8 cellular contexts compared by ENCODE assay signal in the genomic region with DNA sequence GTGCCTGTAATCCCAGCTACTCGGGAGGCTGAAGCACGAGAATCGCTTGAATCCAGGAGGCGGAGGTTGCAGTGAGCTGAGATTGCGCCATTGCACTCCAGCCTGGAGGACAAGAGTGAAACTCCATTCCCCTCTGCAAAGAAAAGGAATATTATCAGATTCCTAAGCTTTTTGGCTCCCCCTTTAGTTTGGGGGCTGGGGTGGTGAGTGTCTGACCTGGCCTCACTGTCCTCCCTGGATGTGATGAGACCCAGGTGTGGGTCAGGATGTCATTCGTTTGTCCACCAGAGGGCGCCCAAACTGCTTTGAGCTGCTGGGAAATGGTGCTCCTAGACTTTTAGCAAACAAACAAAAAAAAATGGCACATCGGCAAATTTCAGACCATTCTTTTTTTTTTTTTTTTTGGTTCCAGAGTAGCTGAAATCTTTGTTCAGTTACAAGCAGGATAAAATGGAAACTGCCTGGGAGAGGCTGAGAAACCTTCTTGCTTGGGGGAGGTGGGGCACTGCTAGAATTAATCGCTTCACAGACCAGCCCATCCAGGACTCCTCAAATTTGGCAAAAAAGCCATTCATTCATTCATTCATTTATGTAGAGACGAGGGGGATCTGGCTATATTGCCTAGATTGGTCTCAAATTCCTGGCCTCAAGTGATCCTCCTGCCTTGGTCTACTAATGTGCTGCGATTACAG. TPM values are rescaled to one million over a fixed set of nuclear protein-coding genes. Genes with fewer than 3 reads are reported as not detected.
A peak's percentile ranks its signal among the peaks of the same experiment; 100 is the strongest.
DNase-seq lines count a peak whose midpoint lies in the region; ATAC-seq and TF ChIP-seq lines count a peak whose summit lies in the region.

No MANE protein-coding gene starts in this region.

- in situ Hi-C loops in IMR-90 (cut with MboI; ENCODE audit: low sequenced_read_pairs), result loop anchor here (5.0 kb wide), 1 partner anchor 89 kb away; no protein-coding TSS in a partner anchor

- no peak overlapping the region; the same call in 1 of the 2 replicates for H2BK120ac ChIP-seq in IMR-90 (ENCODE audit: low read depth, low read length)

- POLR2A ChIA-PET in IMR-90 (lab: Charles Lee; ENCODE audit: unreplicated experiment), result no interaction called here
- POLR2A ChIA-PET in SK-N-SH (lab: Yijun Ruan, JAX), result no interaction called here

- H3K27ac Mint-ChIP-seq in glutamatergic neuron (ENCODE audit: unreplicated experiment), result no peak overlapping the region

- H2BK20ac ChIP-seq in IMR-90 (ENCODE audit: low read depth, low read length), result no peak overlapping the region

- H3K27ac ChIP-seq in IMR-90 (ENCODE audit: insufficient read depth, low read length), result no peak overlapping the region
- H3K27ac ChIP-seq in SK-N-SH (ENCODE audit: low read depth in 2 of 2, low read length in 1 of 2), result no peak overlapping the region

- no peak overlapping the region for H2AK5ac ChIP-seq in IMR-90 (ENCODE audit: low read depth, low read length)

- no peak for TF ChIP-seq POLR2A in IMR-90 (IDR thresholded peaks at IDR 0.05; ENCODE audit: low read depth, low read length)

- BruUV-seq in IMR-90 (replicated peaks; lab: Mats Ljungman, UMichigan), result no TSS peak

- H3K4me3 Mint-ChIP-seq in glutamatergic neuron (ENCODE audit: unreplicated experiment), result no peak overlapping the region

- H2AFZ ChIP-seq in IMR-90 (replicated peaks; ENCODE audit: low read length, poor library complexity), result no peak overlapping the region
- H2AFZ ChIP-seq in SK-N-SH (ENCODE audit: low read depth), result no peak overlapping the region

- H3K79me1 ChIP-seq in IMR-90 (ENCODE audit: low read depth in 1 of 2, low read length in 2 of 2), result peaks cover 4 to 37% of the 10 kb centered on the region in 2 experiments; a peak in 3 of 4 replicates

- no peaks in the 10 kb centered on the region for H3K9me3 ChIP-seq in IMR-90 (ENCODE audit: control insufficient read depth, insufficient read depth, low read length)
- no peaks in the 10 kb centered on the region for H3K9me3 ChIP-seq in SK-N-SH

- no peaks in the 10 kb centered on the region for H3K9me1 ChIP-seq in IMR-90 (ENCODE audit: insufficient read depth, low read length)

- no peak overlapping the region for H3K18ac ChIP-seq in IMR-90 (ENCODE audit: low read depth, low read length)

- no peak overlapping the region for H3K9ac ChIP-seq in IMR-90 (ENCODE audit: low read depth, low read length)
- no peak overlapping the region for H3K9ac ChIP-seq in SK-N-SH

- H3F3A ChIP-seq in SK-N-SH (replicated peaks; ENCODE audit: insufficient read depth), result peaks cover 12% of the 10 kb centered on the region

- H3K4me1 Mint-ChIP-seq in glutamatergic neuron (ENCODE audit: low read depth, unreplicated experiment), result peaks cover 8% of the 10 kb centered on the region

- peaks cover 6% of the 10 kb centered on the region for H3K36me3 Mint-ChIP-seq in glutamatergic neuron (ENCODE audit: unreplicated experiment)

- H2BK15ac ChIP-seq in IMR-90 (ENCODE audit: low read depth, low read length), result no peak overlapping the region

- dilution Hi-C loops in IMR-90 (cut with HindIII; ENCODE audit: low sequenced_read_pairs, unreplicated experiment), result no loop called here

- no peak overlapping the region for H4K5ac ChIP-seq in IMR-90 (ENCODE audit: low read depth, low read length)

- H3K79me2 ChIP-seq in SK-N-SH (ENCODE audit: insufficient read depth), result no peaks in the 10 kb centered on the region

- peaks cover 12% of the 10 kb centered on the region for H4K20me1 ChIP-seq in IMR-90 (ENCODE audit: insufficient read depth, low read length)
- no peaks in the 10 kb centered on the region for H4K20me1 ChIP-seq in SK-N-SH (ENCODE audit: insufficient read depth)

- DNase-seq in D341Med (ENCODE audit: low spot score) (peak; percentile 79), IMR-90 (peak; percentile 64), SK-N-SH (peak; percentile 82), glutamatergic neuron (peak; percentile 84), pons (ENCODE audit: low spot score) (peak; percentile 66), ureter (ENCODE audit: low spot score) (peak; percentile 85)
- peak; percentile 75 for DNase-seq in activated naive CD4-positive, alpha-beta T cell treated with Interleukin-2 at 50 U/mL for 16 hours

- no peak for TF ChIP-seq EP300 in SK-N-SH (IDR thresholded peaks at IDR 0.05; ENCODE audit: borderline replicate concordance in 1 of 2, low read depth in 1 of 2, low read length in 1 of 2)

- peak; percentile 63 for TF ChIP-seq RAD21 in IMR-90 (IDR thresholded peaks at IDR 0.05; ENCODE audit: low read length)
- peak; percentile 67 for TF ChIP-seq RAD21 in SK-N-SH (IDR thresholded peaks at IDR 0.05; ENCODE audit: low read length)

- CTCF ChIA-PET in IMR-90 (lab: Yijun Ruan, JAX), result interaction anchor here (0.6 to 0.9 kb wide), 7 partner anchors 9 to 251 kb away, joined by 3 to 6 read pairs (median 3); no protein-coding TSS in a partner anchor
- CTCF ChIA-PET in SK-N-SH (lab: Yijun Ruan, JAX), result interaction anchor here (0.6 to 2.7 kb wide), 62 partner anchors 9 to 383 kb away, joined by 3 to 47 read pairs (median 5); a partner anchor contains a TSS

- 100% methylated on average over 1 of the region's 11 CpGs; no CpG with 5 or more reads in 1 of the 2 experiments for WGBS in IMR-90 (ENCODE audit: extremely low coverage in 2 of 2, insufficient read length in 1 of 2), 2 experiments
- 62% methylated on average over 11 of the region's 11 CpGs for WGBS in SK-N-SH (ENCODE audit: low lambda C conversion rate)

- H3K4ac ChIP-seq in IMR-90 (ENCODE audit: low read depth, low read length), result no peak overlapping the region

- H3K56ac ChIP-seq in IMR-90 (ENCODE audit: extremely low read depth, insufficient read depth, low read length), result no peak overlapping the region

- H3K23ac ChIP-seq in IMR-90 (ENCODE audit: low read depth, low read length), result no peak overlapping the region

- ATAC-seq in IMR-90 (ENCODE audit: low read depth), result peak; percentile 40; the same call in 1 of the 2 replicates
- ATAC-seq in GM21717 (IDR thresholded peaks at IDR 0.05; ENCODE audit: unreplicated experiment), result no peak

- no peaks in the 10 kb centered on the region for H3K27me3 ChIP-seq in IMR-90 (ENCODE audit: control insufficient read depth, insufficient read depth, low read length)
- no peaks in the 10 kb centered on the region for H3K27me3 ChIP-seq in SK-N-SH (ENCODE audit: insufficient read depth)

- H3K4me1 ChIP-seq in IMR-90 (ENCODE audit: control insufficient read depth, insufficient read depth, low read length) (peaks cover 2% of the 10 kb centered on the region; the same call in 1 of the 2 replicates), SK-N-SH (ENCODE audit: control insufficient read depth in 1 of 2, insufficient read depth in 2 of 2, low read depth in 1 of 2, low read length in 1 of 2) (no peaks in the 10 kb centered on the region)

- H3K14ac ChIP-seq in IMR-90 (replicated peaks; ENCODE audit: low read depth, low read length), result no peak overlapping the region

- peak overlapping the region; percentile 81 for H2AK9ac ChIP-seq in IMR-90 (replicated peaks; ENCODE audit: low read depth, low read length, poor library complexity)

- no peak overlapping the region for H2BK5ac ChIP-seq in IMR-90 (ENCODE audit: low read depth, low read length, poor library complexity, severe bottlenecking)

- peak overlapping the region in 1 of 2 experiments; percentile 47; a peak in 1 of 4 replicates for H4K8ac ChIP-seq in IMR-90 (ENCODE audit: low read depth in 2 of 2, low read length in 2 of 2)

- no peaks in the 10 kb centered on the region for H3K9me2 ChIP-seq in SK-N-SH

- H3K36me3 ChIP-seq in IMR-90 (ENCODE audit: control insufficient read depth, insufficient read depth, low read length) (peaks cover 54% of the 10 kb centered on the region), SK-N-SH (replicated peaks in 1 of 2; ENCODE audit: control insufficient read depth in 1 of 2, insufficient read depth in 2 of 2, low read length in 1 of 2) (peaks cover 15 to 34% of the 10 kb centered on the region in 2 experiments)

- no peak overlapping the region for H4K91ac ChIP-seq in IMR-90 (ENCODE audit: insufficient read depth, low read depth, low read length)

- H3K9me3 Mint-ChIP-seq in glutamatergic neuron (ENCODE audit: unreplicated experiment), result peaks cover 10% of the 10 kb centered on the region

- H3K4me2 ChIP-seq in IMR-90 (ENCODE audit: low read depth, low read length) (no peak overlapping the region), SK-N-SH (no peak overlapping the region)

- H3K27me3 Mint-ChIP-seq in glutamatergic neuron (ENCODE audit: unreplicated experiment), result peaks cover 10% of the 10 kb centered on the region

- H3K4me3 ChIP-seq in IMR-90 (ENCODE audit: insufficient read depth, low read depth, low read length), result no peak overlapping the region
- no peak overlapping the region; a peak in 1 of 4 replicates for H3K4me3 ChIP-seq in SK-N-SH (ENCODE audit: low read depth in 2 of 2, low read length in 1 of 2)

- intact Hi-C loops in IMR-90 (cut with micrococcal nuclease), result loop anchor here (1.0 kb wide), 1 partner anchor 77 kb away; no protein-coding TSS in a partner anchor

- TF ChIP-seq CTCF in IMR-90 (conservative IDR thresholded peaks at IDR 0.05; ENCODE audit: low read depth, low read length), result peak; percentile 69
- peak; percentile 90 for TF ChIP-seq CTCF in SK-N-SH (IDR thresholded peaks at IDR 0.05)
- TF ChIP-seq CTCF in glutamatergic neuron (IDR thresholded peaks at IDR 0.05; ENCODE audit: partially characterized antibody, unreplicated experiment), result peak; percentile 85

TF ChIP-seq in SK-N-SH, 30 proteins besides CTCF, POLR2A, EP300 and RAD21 (continues in another document):
- TF ChIP-seq RFX5 (IDR thresholded peaks at IDR 0.05; ENCODE audit: low read length), result no peak

RNA-seq across cellular contexts. Expression of a gene that starts 29.4 kb away (rescaled TPM):
- total RNA-seq in IMR-90 (2012; rRNA removed), result 68.3 and 97.5 TPM in 2 replicates
- polyA plus RNA-seq in IMR-90 (2012; rRNA removed), result 11.7 and 12.2 TPM in 2 replicates
- 12.4 and 24.6 TPM in 2 replicates for polyA plus RNA-seq in IMR-90 (2012; cell fraction: cytosol; rRNA removed)
- polyA plus RNA-seq in IMR-90 (2012; cell fraction: nucleus; rRNA removed; ENCODE audit: low replicate concordance), result 10.7 and 11.4 TPM in 2 replicates
- polyA plus RNA-seq in SK-N-SH (2012; rRNA removed), result 12.7 and 18.9 TPM in 2 replicates
- polyA plus RNA-seq in SK-N-SH (2012; cell fraction: cytosol; rRNA removed), result 8.5 and 13.1 TPM in 2 replicates
- 25.0 and 27.1 TPM in 2 replicates for polyA plus RNA-seq in SK-N-SH (2012; cell fraction: nucleus; rRNA removed)
- 3.8 TPM for total RNA-seq in glutamatergic neuron (ENCODE audit: unreplicated experiment)
- 1.4 TPM for total RNA-seq in ureter

RNA-seq across cellular contexts. Expression of a gene that starts 36.9 kb away (rescaled TPM):
- total RNA-seq in IMR-90 (2012; rRNA removed) (40.5 and 45.2 TPM in 2 replicates), glutamatergic neuron (ENCODE audit: unreplicated experiment) (147 TPM), ureter (78.2 TPM)
- polyA plus RNA-seq in IMR-90 (2012; rRNA removed) (53.8 and 61.2 TPM in 2 replicates), SK-N-SH (2012; rRNA removed) (20.7 and 25.1 TPM in 2 replicates)
- polyA plus RNA-seq in IMR-90 (2012; cell fraction: cytosol; rRNA removed), result 43.2 and 44.9 TPM in 2 replicates
- 51.0 and 64.7 TPM in 2 replicates for polyA plus RNA-seq in IMR-90 (2012; cell fraction: nucleus; rRNA removed; ENCODE audit: low replicate concordance)
- polyA plus RNA-seq in SK-N-SH (2012; cell fraction: cytosol; rRNA removed), result 12.1 and 14.9 TPM in 2 replicates
- 26.4 and 31.2 TPM in 2 replicates for polyA plus RNA-seq in SK-N-SH (2012; cell fraction: nucleus; rRNA removed)

Comparison
In these comparisons a context has a peak if more than half of its experiments do, and no peak if none do; other contexts are left out.
1. RNA of a gene that starts 29.4 kb away (total RNA-seq): 68.3 to 97.5 TPM in IMR-90; 3.8 TPM in glutamatergic neuron (single experiment) and 1.4 TPM in ureter (single experiment); every median in the first group is over 10 times any median in the second.
2. Peak in every context shown above with its lines, with median percentiles within 50 percentile points of each other: DNase-seq and CTCF ChIP-seq.